Comparison of ENCODE assay signal across 10 cellular contexts in the genomic region with DNA sequence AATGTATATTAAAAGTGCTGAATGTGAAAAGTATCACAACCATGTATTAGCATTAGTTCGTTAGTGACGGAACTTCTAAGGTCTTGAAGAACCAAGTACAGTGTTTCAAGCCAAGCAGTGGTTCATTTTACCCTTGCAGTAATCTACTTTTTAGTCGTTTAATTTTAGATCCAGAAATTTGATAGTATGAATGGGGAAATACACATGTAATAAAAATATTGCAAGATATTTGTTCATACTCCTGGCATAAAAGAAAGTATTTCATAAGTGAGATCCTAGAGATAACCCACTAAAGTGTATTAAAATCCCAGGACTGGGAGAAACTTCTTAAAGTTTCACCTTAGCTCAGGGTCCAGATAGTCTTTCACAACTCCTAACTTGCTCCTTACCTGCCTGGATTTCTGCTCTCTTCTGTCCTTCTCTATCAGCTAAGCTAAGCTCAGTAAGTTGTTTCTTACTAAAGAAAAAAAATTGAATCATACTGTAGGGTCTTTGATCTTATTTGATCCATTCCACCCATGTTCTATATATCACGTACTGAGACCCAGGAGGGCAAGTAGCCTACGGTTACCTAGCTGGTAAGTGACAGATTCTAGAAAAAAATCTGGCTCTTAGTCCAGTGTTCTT. TPM values are rescaled to one million over a fixed set of nuclear protein-coding genes. Genes with fewer than 3 reads are reported as not detected.
A peak's percentile ranks its signal among the peaks of the same experiment; 100 is the strongest.
DNase-seq lines count a peak whose midpoint lies in the region; ATAC-seq and TF ChIP-seq lines count a peak whose summit lies in the region.
"Had no signal": no experiment of that assay in that cellular context is flagged by ENCODE, and none has a peak within 500 bp of the region (broad histone marks: within the 10 kb centered on the region; RNA-seq: fewer than 3 reads in every experiment).

No MANE protein-coding gene starts in this region.

- H3K4me1 Mint-ChIP-seq in stimulated activated naive CD8-positive, alpha-beta T cell treated with anti-CD3 and anti-CD28 coated beads, Interleukin-15, Interleukin-2, amounts not matched to agents 100 ng/mL and 50 ng/mL, for 24 hours (ENCODE audit: low read depth): peaks cover 24% of the 10 kb centered on the region

- H3K27ac ChIP-seq in breast epithelium (peak overlapping the region in 1 of 2 donors; percentile 56), muscle layer of colon (ENCODE audit: low read depth, low read length) (peak overlapping the region; percentile 51), aorta (ENCODE audit: low read depth in 1 of 2, low read length in 2 of 2) (no peak overlapping the region)

- H3K4me3 ChIP-seq in breast epithelium (peak overlapping the region in 2 of 3 donors; percentile 81 to 84), muscle layer of colon (ENCODE audit: low read depth in 1 of 2, low read length in 2 of 2) (peak overlapping the region in 1 of 2 donors; percentile 93), aorta (ENCODE audit: low read length in 2 of 2) (peak overlapping the region; percentile 71 to 99)

- no peaks in the 10 kb centered on the region for H3K27me3 Mint-ChIP-seq in stimulated activated naive CD8-positive, alpha-beta T cell treated with anti-CD3 and anti-CD28 coated beads, Interleukin-15, Interleukin-2, amounts not matched to agents 100 ng/mL and 50 ng/mL, for 24 hours

- H3K27ac Mint-ChIP-seq in stimulated activated naive CD8-positive, alpha-beta T cell treated with anti-CD3 and anti-CD28 coated beads, Interleukin-15, Interleukin-2, amounts not matched to agents 100 ng/mL and 50 ng/mL, for 24 hours: no peak overlapping the region

- intact Hi-C loops in breast epithelium (cut with DNase I; ENCODE audit: low total_unique reads): no loop called here
- intact Hi-C loops in aorta (cut with DNase I): loop anchor here (2.0 to 10.0 kb wide), 2 partner anchors 13 to 143 kb away; no protein-coding TSS in a partner anchor

- no peak for TF ChIP-seq POLR2A in breast epithelium (IDR thresholded peaks at IDR 0.05)

- H3K9ac ChIP-seq in muscle layer of colon (ENCODE audit: low read length): peak overlapping the region; percentile 27

- peak overlapping the region; percentile 92 for H3K4me3 Mint-ChIP-seq in stimulated activated naive CD8-positive, alpha-beta T cell treated with anti-CD3 and anti-CD28 coated beads, Interleukin-15, Interleukin-2, amounts not matched to agents 100 ng/mL and 50 ng/mL, for 24 hours

- H3K9me3 ChIP-seq in breast epithelium: no peaks in the 10 kb centered on the region
- H3K9me3 ChIP-seq in muscle layer of colon (ENCODE audit: low read length): no peaks in the 10 kb centered on the region
- H3K9me3 ChIP-seq in aorta (ENCODE audit: control insufficient read depth, low read length): no peaks in the 10 kb centered on the region

- H3K36me3 ChIP-seq in breast epithelium (no peaks in the 10 kb centered on the region), muscle layer of colon (ENCODE audit: insufficient read depth, low read length) (peaks cover 10% of the 10 kb centered on the region), aorta (ENCODE audit: control insufficient read depth in 1 of 2, insufficient read depth in 2 of 2, low read length in 1 of 2) (no peaks in the 10 kb centered on the region)

- H3K4me1 ChIP-seq in breast epithelium: peaks cover 0 to 6% of the 10 kb centered on the region in 2 donors
- peaks cover 13% of the 10 kb centered on the region for H3K4me1 ChIP-seq in muscle layer of colon (ENCODE audit: insufficient read depth, low read length)
- H3K4me1 ChIP-seq in aorta (ENCODE audit: control insufficient read depth in 1 of 2, insufficient read depth in 2 of 2, low read length in 2 of 2): peaks cover 0 to 3% of the 10 kb centered on the region in 2 donors

- TF ChIP-seq CTCF in breast epithelium (IDR thresholded peaks at IDR 0.05): no peak

- ATAC-seq in stimulated activated naive CD8-positive, alpha-beta T cell treated with anti-CD3 and anti-CD28 coated beads, Interleukin-15, Interleukin-2, amounts not matched to agents 100 U/mL and 50 U/mL, for 24 hours: no peak
- ATAC-seq in aorta (ENCODE audit: low FRiP score): no peak

- no peak for DNase-seq in stimulated activated naive CD8-positive, alpha-beta T cell treated with anti-CD3 and anti-CD28 coated beads, Interleukin-15, Interleukin-2, amounts not matched to agents 100 U/mL and 50 U/mL, for 24 hours
- DNase-seq in breast epithelium (ENCODE audit: low spot score in 2 of 2): no peak
- DNase-seq in aorta: no peak
- no peak for DNase-seq in GF-D8 (lab: John Stamatoyannopoulos, UW)
- DNase-seq in pons (ENCODE audit: low spot score): no peak
- DNase-seq in NCI-H524 treated with DMSO at 0.1 percent for 48 hours (lab: John Stamatoyannopoulos, UW): no peak
- DNase-seq: NCI-H510A treated with DMSO at 0.1 percent for 48 hours; stimulated activated CD4-positive, alpha-beta T cell treated with anti-CD3 and anti-CD28 coated beads, Interleukin-2, amount 100 ng/mL, for 24 hours had no signal

- no peaks in the 10 kb centered on the region for H3K9me3 Mint-ChIP-seq in stimulated activated naive CD8-positive, alpha-beta T cell treated with anti-CD3 and anti-CD28 coated beads, Interleukin-15, Interleukin-2, amounts not matched to agents 100 ng/mL and 50 ng/mL, for 24 hours

- H3K27me3 ChIP-seq in breast epithelium (no peaks in the 10 kb centered on the region), muscle layer of colon (ENCODE audit: control insufficient read depth in 1 of 2, insufficient read depth in 2 of 2, low read length in 2 of 2) (no peaks in the 10 kb centered on the region), aorta (ENCODE audit: control insufficient read depth in 1 of 2, insufficient read depth in 2 of 2, low read length in 1 of 2) (no peaks in the 10 kb centered on the region)

- 2 to 5% methylated on average over 5 of the region's 5 CpGs for WGBS in aorta, 2 donors

- peaks cover 27% of the 10 kb centered on the region for H3K36me3 Mint-ChIP-seq in stimulated activated naive CD8-positive, alpha-beta T cell treated with anti-CD3 and anti-CD28 coated beads, Interleukin-15, Interleukin-2, amounts not matched to agents 100 ng/mL and 50 ng/mL, for 24 hours (ENCODE audit: low read depth)

RNA-seq across cellular contexts. Expression of gene BCAP29, which starts 1.5 kb away (rescaled TPM):
- total RNA-seq in breast epithelium (100 to 1,000 TPM in 1 of 3 donors, 10 to 100 TPM in 2; 68.8 to 101 (median 78.2) TPM), aorta (100 to 1,000 TPM in 1 of 2 donors, 10 to 100 TPM in 1; 96.1 to 139 TPM)
- 10 to 100 TPM; 72.5 to 92.8 TPM for polyA plus RNA-seq in aorta

RNA-seq across cellular contexts. Expression of gene DUS4L, which starts 17.7 kb away (rescaled TPM):
- total RNA-seq in breast epithelium (10 to 100 TPM in 1 of 3 donors, 1 to 10 TPM in 2; 6.6 to 10.5 (median 9.0) TPM), aorta (1 to 10 TPM; 6.4 to 6.8 TPM)
- 1 to 10 TPM; 3.4 to 5.9 TPM for polyA plus RNA-seq in aorta

RNA-seq across cellular contexts. Expression of gene COG5, which starts 17.8 kb away (rescaled TPM):
- total RNA-seq in breast epithelium: 10 to 100 TPM; 35.2 to 61.2 (median 38.0) TPM
- total RNA-seq in aorta: 10 to 100 TPM; 55.9 to 58.2 TPM
- 10 to 100 TPM in 1 of 2 donors, 1 to 10 TPM in 1; 8.6 to 10.8 TPM for polyA plus RNA-seq in aorta
